18 cellular contexts compared by ENCODE assay signal in genomic region chr5:173855995-173856656, GRCh38.
"Had no signal": no experiment of that assay in that cellular context is flagged by ENCODE, and none has a peak within 500 bp of the region (broad histone marks: within the 10 kb centered on the region; RNA-seq: fewer than 3 reads in every experiment).

No MANE protein-coding gene starts in this region.

- H3K27me3 ChIP-seq: heart left ventricle, tibial nerve had no signal

- H3K4me3 Mint-ChIP-seq: activated naive CD4-positive, alpha-beta T cell treated with anti-CD3 and anti-CD28 coated beads for 36 hours; stimulated activated naive B cell treated with anti-CD40 and anti-IgM and Interleukin-4, amounts not matched to agents 10 μg/mL and 1 μg/mL and 100 μg/mL, for 72 hours; T-cell had no signal

- H3K27ac Mint-ChIP-seq: activated naive CD4-positive, alpha-beta T cell treated with anti-CD3 and anti-CD28 coated beads for 36 hours; stimulated activated naive B cell treated with anti-CD40 and anti-IgM and Interleukin-4, amounts not matched to agents 10 μg/mL and 1 μg/mL and 100 μg/mL, for 72 hours; T-cell had no signal

- H3K4me1 Mint-ChIP-seq: T-cell had no signal

- H3K36me3 Mint-ChIP-seq: stimulated activated naive B cell treated with anti-CD40 and anti-IgM and Interleukin-4, amounts not matched to agents 10 μg/mL and 1 μg/mL and 100 μg/mL, for 72 hours; T-cell had no signal

- H3K9me3 Mint-ChIP-seq: activated naive CD4-positive, alpha-beta T cell treated with anti-CD3 and anti-CD28 coated beads for 36 hours; stimulated activated naive B cell treated with anti-CD40 and anti-IgM and Interleukin-4, amounts not matched to agents 10 μg/mL and 1 μg/mL and 100 μg/mL, for 72 hours; T-cell had no signal

- H3K4me1 ChIP-seq: tibial nerve had no signal

- H3K36me3 ChIP-seq: heart left ventricle, tibial nerve had no signal

- H3K27ac ChIP-seq: coronary artery, heart left ventricle, tibial nerve had no signal

- H3K9me3 ChIP-seq: heart left ventricle, tibial nerve had no signal

- DNase-seq: activated CD4-positive, alpha-beta T cell treated with anti-CD3 and anti-CD28 coated beads, Interleukin-2, amount 50 U/mL, for 4 hours; activated naive CD4-positive, alpha-beta T cell treated with anti-CD3 and anti-CD28 coated beads for 36 hours; activated T-cell treated with anti-CD3 and anti-CD28 coated beads for 4 hours; central memory CD4-positive, alpha-beta T cell; effector CD4-positive, alpha-beta T cell; foreskin melanocyte; heart left ventricle; left cardiac atrium; midbrain; stimulated activated CD4-positive, alpha-beta T cell treated with anti-CD3 and anti-CD28 coated beads, Interleukin-12 subunit alpha, Interleukin-12 subunit beta, amount 100 ng/mL, for 4 hours; stimulated activated CD4-positive, alpha-beta T cell treated with anti-CD3 and anti-CD28 coated beads, Interleukin-2, amount 100 ng/mL, for 24 hours; stimulated activated naive B cell treated with anti-CD40 and anti-IgM and Interleukin-4, amounts not matched to agents 10 μg/mL and 1 μg/mL and 100 μg/mL, for 72 hours; T-cell; T-helper 9 cell had no signal

- ATAC-seq: activated CD4-positive, CD25-positive, alpha-beta regulatory T cell treated with anti-CD3 and anti-CD28 coated beads, Interleukin-2, amount 50 U/mL, for 24 hours; heart left ventricle; left cardiac atrium; stimulated activated naive B cell treated with anti-CD40 and anti-IgM and Interleukin-4, amounts not matched to agents 10 μg/mL and 1 μg/mL and 100 μg/mL, for 72 hours; T-cell had no signal

- H3K4me3 ChIP-seq: coronary artery, heart left ventricle, lung, tibial nerve had no signal
